Comparison of ENCODE assay signal across 9 cellular contexts in genomic region chr20:973785-974194, GRCh38. TPM values are rescaled to one million over a fixed set of nuclear protein-coding genes. Genes with fewer than 3 reads are reported as not detected.
DNase-seq lines count a peak whose midpoint lies in the region; ATAC-seq lines count a peak whose summit lies in the region.
"Had no signal": no experiment of that assay in that cellular context is flagged by ENCODE, and none has a peak within 500 bp of the region (broad histone marks: within the 10 kb centered on the region; RNA-seq: fewer than 3 reads in every experiment).

No MANE protein-coding gene starts in this region.

- no peak overlapping the region for H2BK15ac ChIP-seq in neuronal stem cell (ENCODE audit: low read length)

- H3K36me3 ChIP-seq in neuronal stem cell (replicated peaks in 1 of 2; ENCODE audit: control insufficient read depth in 2 of 2, insufficient read depth in 2 of 2, low read length in 2 of 2) (no peaks in the 10 kb centered on the region), MG63 (no peaks in the 10 kb centered on the region)

- no peak overlapping the region for H4K91ac ChIP-seq in neuronal stem cell (ENCODE audit: low read depth, low read length, poor library complexity)

- H3K4me3 Mint-ChIP-seq in activated CD4-positive, alpha-beta T cell treated with anti-CD3 and anti-CD28 coated beads, Interleukin-2, amount 10 ng/mL, durations not matched to agents 7 days and 5 days, result no peak overlapping the region
- no peak overlapping the region for H3K4me3 Mint-ChIP-seq in effector memory CD8-positive, alpha-beta T cell

- POLR2A ChIA-PET in activated CD4-positive, alpha-beta T cell treated with anti-CD3 and anti-CD28 coated beads, Interleukin-2, amount 10 ng/mL, durations not matched to agents 7 days and 5 days (lab: Charles Lee), result no interaction called here

- no peaks in the 10 kb centered on the region for H3K27me3 Mint-ChIP-seq in activated CD4-positive, alpha-beta T cell treated with anti-CD3 and anti-CD28 coated beads, Interleukin-2, amount 10 ng/mL, durations not matched to agents 7 days and 5 days
- peaks cover 13 to 60% of the 10 kb centered on the region in 2 donors for H3K27me3 Mint-ChIP-seq in effector memory CD8-positive, alpha-beta T cell

- H2AFZ ChIP-seq in neuronal stem cell (ENCODE audit: low read length), result peak overlapping the region; percentile 81

- no peaks in the 10 kb centered on the region for H3K79me1 ChIP-seq in neuronal stem cell (ENCODE audit: low read depth, low read length)

- CTCF ChIA-PET in activated CD4-positive, alpha-beta T cell treated with anti-CD3 and anti-CD28 coated beads, Interleukin-2, amount 10 ng/mL, durations not matched to agents 7 days and 5 days (lab: Charles Lee), result interaction anchor here (0.7 kb wide), 2 partner anchors 9 to 236 kb away, joined by 4 to 5 read pairs; no protein-coding TSS in a partner anchor

- no peak overlapping the region for H3K18ac ChIP-seq in neuronal stem cell (ENCODE audit: low read length)

- no peak overlapping the region for H3K4me3 ChIP-seq in neuronal stem cell (ENCODE audit: low read length in 2 of 2)
- no peak overlapping the region for H3K4me3 ChIP-seq in MG63

- no CpG with 5 or more reads among the region's 6 CpGs for WGBS in neuronal stem cell (ENCODE audit: extremely low coverage in 2 of 2, insufficient read length in 2 of 2, insufficient replicate concordance in 1 of 2), 2 donors

- no peak overlapping the region for H3K23ac ChIP-seq in neuronal stem cell (ENCODE audit: low read depth, low read length, poor library complexity)

- H3K9me3 ChIP-seq in neuronal stem cell (replicated peaks in 1 of 2; ENCODE audit: control insufficient read depth in 2 of 2, insufficient read depth in 1 of 2, low read depth in 1 of 2, low read length in 2 of 2) (no peaks in the 10 kb centered on the region), MG63 (no peaks in the 10 kb centered on the region)

- H3K4me1 ChIP-seq in neuronal stem cell (ENCODE audit: control insufficient read depth in 2 of 2, insufficient read depth in 1 of 2, low read depth in 1 of 2, low read length in 2 of 2), result no peaks in the 10 kb centered on the region

- DNase-seq in activated CD4-positive, alpha-beta T cell treated with anti-CD3 and anti-CD28 coated beads, Interleukin-2, amount 10 ng/mL, durations not matched to agents 7 days and 5 days, result peak; percentile 51
- no peak for DNase-seq in activated CD4-positive, alpha-beta T cell treated with anti-CD3 and anti-CD28 coated beads, Interleukin-2, amount 50 U/mL, for 4 hours
- DNase-seq in SK-N-DZ (ENCODE audit: low spot score) (peak; percentile 28), neuronal stem cell (ENCODE audit: low spot score) (no peak), T1000 (lab: John Stamatoyannopoulos, UW) (no peak), MG63 (no peak)
- peak in 2 of 3 experiments; percentile 7 to 16 for DNase-seq in effector memory CD8-positive, alpha-beta T cell

- H3K27ac ChIP-seq in neuronal stem cell (replicated peaks; ENCODE audit: low read length), result no peak overlapping the region

- peaks cover 0 to 15% (median 2%) of the 10 kb centered on the region in 3 experiments for H3K27me3 ChIP-seq in neuronal stem cell (ENCODE audit: control insufficient read depth in 3 of 3, insufficient read depth in 3 of 3, low read depth in 1 of 3, low read length in 3 of 3)
- H3K27me3 ChIP-seq in MG63, result no peaks in the 10 kb centered on the region

- H3K9me3 Mint-ChIP-seq in activated CD4-positive, alpha-beta T cell treated with anti-CD3 and anti-CD28 coated beads, Interleukin-2, amount 10 ng/mL, durations not matched to agents 7 days and 5 days, result no peaks in the 10 kb centered on the region
- no peaks in the 10 kb centered on the region for H3K9me3 Mint-ChIP-seq in effector memory CD8-positive, alpha-beta T cell

- H3K14ac ChIP-seq in neuronal stem cell (ENCODE audit: low read length), result no peak overlapping the region

- no peak overlapping the region for H3K4ac ChIP-seq in neuronal stem cell (ENCODE audit: low read length)

- no peaks in the 10 kb centered on the region for H3K36me3 Mint-ChIP-seq in activated CD4-positive, alpha-beta T cell treated with anti-CD3 and anti-CD28 coated beads, Interleukin-2, amount 10 ng/mL, durations not matched to agents 7 days and 5 days (ENCODE audit: low read depth)
- H3K36me3 Mint-ChIP-seq in effector memory CD8-positive, alpha-beta T cell (ENCODE audit: insufficient read depth), result no peaks in the 10 kb centered on the region

- no peak overlapping the region for H2BK12ac ChIP-seq in neuronal stem cell (ENCODE audit: low read length)

- peaks cover 6% of the 10 kb centered on the region for H3K4me1 Mint-ChIP-seq in activated CD4-positive, alpha-beta T cell treated with anti-CD3 and anti-CD28 coated beads, Interleukin-2, amount 10 ng/mL, durations not matched to agents 7 days and 5 days
- no peaks in the 10 kb centered on the region for H3K4me1 Mint-ChIP-seq in effector memory CD8-positive, alpha-beta T cell (ENCODE audit: low read depth in 2 of 2)

- no peak overlapping the region for H4K8ac ChIP-seq in neuronal stem cell (ENCODE audit: low read depth, low read length)

- ATAC-seq in HG03159 (IDR thresholded peaks at IDR 0.05; ENCODE audit: unreplicated experiment), result peak; percentile 58
- peak; percentile 56 for ATAC-seq in effector memory CD8-positive, alpha-beta T cell (replicated peaks)

- H3K27ac Mint-ChIP-seq in activated CD4-positive, alpha-beta T cell treated with anti-CD3 and anti-CD28 coated beads, Interleukin-2, amount 10 ng/mL, durations not matched to agents 7 days and 5 days, result no peak overlapping the region
- H3K27ac Mint-ChIP-seq in effector memory CD8-positive, alpha-beta T cell, result no peak overlapping the region

- H2AK5ac ChIP-seq in neuronal stem cell (ENCODE audit: low read depth, low read length), result no peak overlapping the region

- no peak overlapping the region for H3K9ac ChIP-seq in neuronal stem cell (ENCODE audit: low read depth, low read length, poor library complexity)

- no peak overlapping the region for H3K4me2 ChIP-seq in neuronal stem cell (ENCODE audit: insufficient read depth, low read length, poor library complexity, severe bottlenecking)

- no peak overlapping the region for H2BK5ac ChIP-seq in neuronal stem cell (ENCODE audit: low read length)

- no peak overlapping the region for H2BK120ac ChIP-seq in neuronal stem cell (ENCODE audit: low read depth, low read length)

RNA-seq across cellular contexts. Expression of gene RSPO4, which starts 28.3 kb away (rescaled TPM):
- total RNA-seq in activated CD4-positive, alpha-beta T cell treated with anti-CD3 and anti-CD28 coated beads, Interleukin-2, amount 10 ng/mL, durations not matched to agents 7 days and 5 days, result under 1 TPM in 1 of 2 experiments, not detected in 1; 0.10 TPM
- 0.17 and 0.85 TPM in 2 replicates for polyA plus RNA-seq in SK-N-DZ (2014; cell fraction: cytosol; rRNA removed)
- polyA plus RNA-seq in SK-N-DZ (2014; cell fraction: nucleus; rRNA removed), result 1.7 and 2.8 TPM in 2 replicates
- 0.98 TPM for polyA plus RNA-seq in neuronal stem cell (2013, experiment 1 of 2)
- polyA plus RNA-seq in neuronal stem cell (2013, experiment 2 of 2), result 0.90 TPM
- 0.42 and 0.82 TPM in 2 replicates for total RNA-seq in MG63 (2014; rRNA removed; shearing (Covaris generic); ENCODE audit: low replicate concordance)
- total RNA-seq: urinary bladder had no signal

RNA-seq across cellular contexts. Expression of gene ANGPT4, which starts 57.7 kb away (rescaled TPM):
- not detected for total RNA-seq in activated CD4-positive, alpha-beta T cell treated with anti-CD3 and anti-CD28 coated beads, Interleukin-2, amount 10 ng/mL, durations not matched to agents 7 days and 5 days
- polyA plus RNA-seq in SK-N-DZ (2014; cell fraction: cytosol; rRNA removed), result not detected in 2 replicates
- not detected in 2 replicates for polyA plus RNA-seq in SK-N-DZ (2014; cell fraction: nucleus; rRNA removed)
- polyA plus RNA-seq in neuronal stem cell (2013, experiment 1 of 2), result 0.14 TPM
- 0.17 TPM for polyA plus RNA-seq in neuronal stem cell (2013, experiment 2 of 2)
- total RNA-seq in MG63 (2014; rRNA removed; shearing (Covaris generic); ENCODE audit: low replicate concordance), result not detected in 2 replicates

Comparison
In these comparisons a context has a peak if more than half of its experiments do, and no peak if none do; other contexts are left out.
1. DNase-seq: peak in activated CD4-positive, alpha-beta T cell treated with anti-CD3 and anti-CD28 coated beads, Interleukin-2, amount 10 ng/mL, durations not matched to agents 7 days and 5 days (single experiment), SK-N-DZ (single experiment) and effector memory CD8-positive, alpha-beta T cell (2 of 3); none in activated CD4-positive, alpha-beta T cell treated with anti-CD3 and anti-CD28 coated beads, Interleukin-2, amount 50 U/mL, for 4 hours (0 of 2), neuronal stem cell (single experiment), T1000 (single experiment) and MG63 (single experiment).